8 cellular contexts compared by ENCODE assay signal in the genomic region with DNA sequence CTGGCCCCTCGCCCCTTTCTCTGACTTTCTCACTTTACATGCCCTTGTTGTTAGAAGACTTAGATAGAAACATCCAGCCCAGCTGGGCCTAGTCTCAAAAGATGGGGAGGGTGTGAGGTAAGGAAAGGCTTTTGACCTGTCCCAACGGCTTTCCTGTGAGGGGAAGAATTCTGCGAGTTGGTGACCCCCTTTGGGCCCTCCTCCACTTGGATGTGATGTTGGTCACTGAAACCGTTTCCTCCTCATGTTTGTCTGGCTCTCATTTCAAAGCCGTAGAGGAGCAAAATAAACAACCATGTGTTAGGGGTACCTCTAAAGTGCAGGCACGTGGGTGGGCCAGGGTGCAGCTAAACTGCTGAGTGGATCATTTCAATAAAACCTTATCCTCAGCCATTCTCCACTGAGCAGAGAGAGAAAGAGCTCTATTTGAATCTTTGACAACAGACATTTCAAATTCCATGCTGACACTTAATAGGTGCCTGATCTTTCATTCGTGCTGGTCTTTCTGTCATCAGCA.
DNase-seq lines count a peak whose midpoint lies in the region; ATAC-seq and TF ChIP-seq lines count a peak whose summit lies in the region.

No MANE protein-coding gene starts in this region.

- CTCF ChIA-PET in T-cell (lab: Charles Lee) = interaction anchor here in 1 of 2 donors (0.7 to 2.1 kb wide), 4 partner anchors 9 to 81 kb away, joined by 3 to 10 read pairs (median 6); no protein-coding TSS in a partner anchor

- WGBS in esophagus muscularis mucosa = 9% methylated on average over 7 of the region's 7 CpGs

- no peak for TF ChIP-seq POLR2A in esophagus muscularis mucosa (IDR thresholded peaks at IDR 0.05; ENCODE audit: low read depth)
- no peak for TF ChIP-seq POLR2A in GM18505 (IDR thresholded peaks at IDR 0.05; ENCODE audit: borderline replicate concordance, extremely low read depth, insufficient read depth, insufficient read length)

- no peaks in the 10 kb centered on the region for H3K27me3 ChIP-seq in esophagus muscularis mucosa

- peaks cover 66 to 72% (median 71%) of the 10 kb centered on the region in 3 donors for H3K4me1 Mint-ChIP-seq in T-cell
- H3K4me1 Mint-ChIP-seq in progenitor cell of endocrine pancreas (ENCODE audit: low read depth) = peaks cover 18% of the 10 kb centered on the region

- intact Hi-C loops in esophagus muscularis mucosa (cut with DNase I) = loop anchor here (5.0 to 10.0 kb wide), 2 partner anchors 76 to 86 kb away; partner anchors contain the start of gene RNF38

- H3K4me3 Mint-ChIP-seq in T-cell = peak overlapping the region; percentile 93 to 97 (median 95)
- H3K4me3 Mint-ChIP-seq in progenitor cell of endocrine pancreas (ENCODE audit: low read depth) = peak overlapping the region; percentile 84

- ATAC-seq in T-cell (replicated peaks in 1 of 4) (no peak), GM18505 (IDR thresholded peaks at IDR 0.05; ENCODE audit: unreplicated experiment) (no peak), GM21390 (IDR thresholded peaks at IDR 0.05; ENCODE audit: unreplicated experiment) (no peak), GM21515 (IDR thresholded peaks at IDR 0.05; ENCODE audit: unreplicated experiment) (no peak)

- peak overlapping the region; percentile 83 to 97 (median 88) for H3K4me3 ChIP-seq in esophagus muscularis mucosa

- no peak for TF ChIP-seq EP300 in esophagus muscularis mucosa (IDR thresholded peaks at IDR 0.05)

- peak overlapping the region; percentile 90 to 95 (median 92) for H3K27ac ChIP-seq in esophagus muscularis mucosa (replicated peaks in 1 of 4)

- POLR2A ChIA-PET in T-cell (lab: Charles Lee) = interaction anchor here (0.6 to 1.7 kb wide), 4 partner anchors 9 to 51 kb away, joined by 3 to 4 read pairs (median 3); no protein-coding TSS in a partner anchor

- H3K9me3 ChIP-seq in ES-I3 (ENCODE audit: control insufficient read depth, insufficient read depth, low read length) (no peaks in the 10 kb centered on the region), esophagus muscularis mucosa (no peaks in the 10 kb centered on the region)

- H3K4me1 ChIP-seq in ES-I3 (ENCODE audit: insufficient read depth, low read length) (peaks cover 25% of the 10 kb centered on the region), esophagus muscularis mucosa (peaks cover 24 to 53% (median 44%) of the 10 kb centered on the region in 4 donors)

- peak overlapping the region; percentile 100 for H3K27ac Mint-ChIP-seq in T-cell
- H3K27ac Mint-ChIP-seq in progenitor cell of endocrine pancreas = peak overlapping the region; percentile 93

- H3K36me3 Mint-ChIP-seq in T-cell (no peaks in the 10 kb centered on the region), progenitor cell of endocrine pancreas (ENCODE audit: insufficient read depth) (no peaks in the 10 kb centered on the region)

- H3K27me3 Mint-ChIP-seq in T-cell (no peaks in the 10 kb centered on the region), progenitor cell of endocrine pancreas (peaks cover 3% of the 10 kb centered on the region)

- H3K9me3 Mint-ChIP-seq in T-cell (no peaks in the 10 kb centered on the region), progenitor cell of endocrine pancreas (ENCODE audit: low read depth) (no peaks in the 10 kb centered on the region)

- DNase-seq in T-cell = no peak
- peak; percentile 93 for DNase-seq in esophagus muscularis mucosa (ENCODE audit: extremely low spot score)
- DNase-seq in progenitor cell of endocrine pancreas (ENCODE audit: low spot score, unreplicated experiment) = no peak
- DNase-seq in NCI-H2081 treated with DMSO at 0.1 percent for 48 hours (lab: John Stamatoyannopoulos, UW) = no peak

- peak overlapping the region; percentile 62 for H3K9ac ChIP-seq in ES-I3 (ENCODE audit: low read depth, low read length)

- H3K36me3 ChIP-seq in ES-I3 (ENCODE audit: insufficient read depth, low read length) (no peaks in the 10 kb centered on the region), esophagus muscularis mucosa (no peaks in the 10 kb centered on the region)

- TF ChIP-seq CTCF in esophagus muscularis mucosa (IDR thresholded peaks at IDR 0.05) = no peak
- TF ChIP-seq CTCF in progenitor cell of endocrine pancreas (IDR thresholded peaks at IDR 0.05; ENCODE audit: unreplicated experiment) = no peak
